ENCODE assay signal across 21 cellular contexts in genomic region chr1:206926286-206926685, GRCh38. TPM values are rescaled to one million over a fixed set of nuclear protein-coding genes. Genes with fewer than 3 reads are reported as not detected.
"Had no signal": no experiment of that assay in that cellular context is flagged by ENCODE, and none has a peak within 500 bp of the region (broad histone marks: within the 10 kb centered on the region; RNA-seq: fewer than 3 reads in every experiment).

No MANE protein-coding gene starts in this region.

- H3K9me3 Mint-ChIP-seq: activated naive CD8-positive, alpha-beta T cell treated with anti-CD3 and anti-CD28 coated beads, Interleukin-2, amount 10 ng/mL, durations not matched to agents 7 days and 5 days; endodermal cell; naive B cell; neural progenitor cell had no signal

- H3K36me3 Mint-ChIP-seq: activated naive CD8-positive, alpha-beta T cell treated with anti-CD3 and anti-CD28 coated beads, Interleukin-2, amount 10 ng/mL, durations not matched to agents 7 days and 5 days; naive B cell; neural progenitor cell had no signal

- H3K27ac ChIP-seq: brain microvascular endothelial cell, dorsolateral prefrontal cortex, gastrocnemius medialis, neural progenitor cell had no signal

- H3K27ac Mint-ChIP-seq: activated naive CD8-positive, alpha-beta T cell treated with anti-CD3 and anti-CD28 coated beads, Interleukin-2, amount 10 ng/mL, durations not matched to agents 7 days and 5 days; endodermal cell; neural progenitor cell had no signal

- H3K4me1 Mint-ChIP-seq: endodermal cell, neural progenitor cell had no signal

- H3K9ac ChIP-seq: neural progenitor cell had no signal

- H2AFZ ChIP-seq: neural progenitor cell had no signal

- H3K9me3 ChIP-seq: gastrocnemius medialis, heart left ventricle had no signal

- H3K27me3 Mint-ChIP-seq: activated naive CD8-positive, alpha-beta T cell treated with anti-CD3 and anti-CD28 coated beads, Interleukin-2, amount 10 ng/mL, durations not matched to agents 7 days and 5 days; naive B cell had no signal

- H3K4me3 Mint-ChIP-seq: activated naive CD8-positive, alpha-beta T cell treated with anti-CD3 and anti-CD28 coated beads, Interleukin-2, amount 10 ng/mL, durations not matched to agents 7 days and 5 days; endodermal cell; neural progenitor cell had no signal

- H3K4me1 ChIP-seq: neural progenitor cell had no signal

- DNase-seq: activated CD4-positive, alpha-beta T cell treated with anti-CD3 and anti-CD28 coated beads, Interleukin-2, amount 50 U/mL, for 48 hours; activated CD4-positive, CD25-positive, alpha-beta regulatory T cell treated with anti-CD3 and anti-CD28 coated beads, Interleukin-2, amount 50 U/mL, for 72 hours; activated CD8-positive, alpha-beta memory T cell treated with anti-CD3 and anti-CD28 coated beads, Interleukin-2, amount 50 U/mL, for 48 hours; activated gamma-delta T cell treated with Interleukin-2 at 50 U/mL for 16 hours; activated naive CD8-positive, alpha-beta T cell treated with anti-CD3 and anti-CD28 coated beads, Interleukin-2, amount 10 ng/mL, durations not matched to agents 7 days and 5 days; anterior cingulate cortex; brain microvascular endothelial cell; endodermal cell; gastrocnemius medialis; heart left ventricle; mammary epithelial cell; naive B cell; stimulated activated CD4-positive, alpha-beta T cell treated with anti-CD3 and anti-CD28 coated beads, Interleukin-1b, Interleukin-23, amount 100 ng/mL, for 48 hours; T-helper 9 cell had no signal

- H3K4me2 ChIP-seq: neural progenitor cell had no signal

- H3K36me3 ChIP-seq: brain microvascular endothelial cell, gastrocnemius medialis, heart left ventricle, neural progenitor cell had no signal

- ATAC-seq: gastrocnemius medialis, sciatic nerve had no signal

- H3K4me3 ChIP-seq: dorsolateral prefrontal cortex, gastrocnemius medialis, heart left ventricle, neural progenitor cell had no signal

- H3K27me3 ChIP-seq: brain microvascular endothelial cell, dorsolateral prefrontal cortex, gastrocnemius medialis, heart left ventricle, neural progenitor cell had no signal

RNA-seq across cellular contexts. Expression of gene FCMR, which starts 4.5 kb away (rescaled TPM):
- total RNA-seq: chondrocyte, endodermal cell, epithelial cell of proximal tubule, osteocyte had no signal

RNA-seq across cellular contexts. Expression of gene PIGR, which starts 20.0 kb away (rescaled TPM):
- total RNA-seq: activated naive CD8-positive, alpha-beta T cell treated with anti-CD3 and anti-CD28 coated beads, Interleukin-2, amount 10 ng/mL, durations not matched to agents 7 days and 5 days; chondrocyte; endodermal cell; osteocyte had no signal

RNA-seq across cellular contexts. Expression of gene IL24, which starts 29.0 kb away (rescaled TPM):
- total RNA-seq: activated naive CD8-positive, alpha-beta T cell treated with anti-CD3 and anti-CD28 coated beads, Interleukin-2, amount 10 ng/mL, durations not matched to agents 7 days and 5 days; chondrocyte; dorsolateral prefrontal cortex; endodermal cell; gastrocnemius medialis; heart left ventricle; mammary epithelial cell; osteocyte; sciatic nerve; urinary bladder had no signal

RNA-seq across cellular contexts. Expression of gene FCAMR, which starts 44.0 kb away (rescaled TPM):
- total RNA-seq: chondrocyte, endodermal cell, gastrocnemius medialis, heart left ventricle, mammary epithelial cell, osteocyte, sciatic nerve, urinary bladder had no signal
- polyA plus RNA-seq: heart left ventricle, mammary epithelial cell, urinary bladder had no signal
